ENCODE assay signal across 13 cellular contexts in genomic region chr1:39110325-39110851, GRCh38.
DNase-seq lines count a peak whose midpoint lies in the region; ATAC-seq, FAIRE-seq and TF ChIP-seq lines count a peak whose summit lies in the region.
"Had no signal": no experiment of that assay in that cellular context is flagged by ENCODE, and none has a peak within 500 bp of the region (broad histone marks: within the 10 kb centered on the region; RNA-seq: fewer than 3 reads in every experiment).

No MANE protein-coding gene starts in this region.

- H3K9me2 ChIP-seq in GM23248 (ENCODE audit: insufficient read depth): no peaks in the 10 kb centered on the region; the same call in 1 of the 2 replicates

- RAD21 ChIA-PET in GM12878 (lab: Charles Lee; ENCODE audit: unreplicated experiment): interaction anchor here (1.0 to 6.8 kb wide), 2 partner anchors 18 to 81 kb away, joined by 3 to 83 read pairs; no protein-coding TSS in a partner anchor

- POLR2A ChIA-PET in GM12878 (lab: Charles Lee): interaction anchor here (0.6 to 1.8 kb wide), 4 partner anchors 32 to 159 kb away, joined by 4 to 10 read pairs (median 6); no protein-coding TSS in a partner anchor

- intact Hi-C loops in GM12878 (cut with micrococcal nuclease; ENCODE audit: unreplicated experiment) (no loop called here), spleen (cut with DNase I; ENCODE audit: low total_unique reads) (no loop called here)

- H3K9ac ChIP-seq in GM23248 (peak overlapping the region; percentile 78), GM12878 (ENCODE audit: control insufficient read depth, insufficient read depth, low read length) (peak overlapping the region; percentile 35)

- H3K36me3 ChIP-seq in GM23248 (ENCODE audit: low read depth) (no peaks in the 10 kb centered on the region), GM12878 (ENCODE audit: control insufficient read depth in 2 of 2, insufficient read depth in 2 of 2, low read length in 1 of 2) (no peaks in the 10 kb centered on the region), spleen (no peaks in the 10 kb centered on the region)
- H3K36me3 ChIP-seq: colonic mucosa, pancreas had no signal

- in situ Hi-C loops in GM23248 (cut with MboI) (no loop called here), GM12878 (cut with MboI) (no loop called here)

- H3K4me1 ChIP-seq in GM23248 (ENCODE audit: insufficient read depth) (peaks cover 71% of the 10 kb centered on the region), GM12878 (ENCODE audit: control insufficient read depth, insufficient read depth, low read length) (peaks cover 24% of the 10 kb centered on the region; the same call in 1 of the 2 replicates), spleen (peaks cover 17 to 65% (median 45%) of the 10 kb centered on the region in 6 donors)

- H3K79me2 ChIP-seq in GM23248 (ENCODE audit: insufficient read depth): peaks cover 86% of the 10 kb centered on the region
- H3K79me2 ChIP-seq in GM12878 (ENCODE audit: control insufficient read depth, insufficient read depth, low read length): peaks cover 83% of the 10 kb centered on the region

- H3K27me3 ChIP-seq in GM23248 (replicated peaks; ENCODE audit: insufficient read depth) (no peaks in the 10 kb centered on the region), GM12878 (replicated peaks in 1 of 2; ENCODE audit: control insufficient read depth in 2 of 2, insufficient read depth in 2 of 2, low read length in 1 of 2) (no peaks in the 10 kb centered on the region), spleen (replicated peaks in 1 of 7) (peaks cover 0 to 14% (median 0%) of the 10 kb centered on the region in 7 donors)
- H3K27me3 ChIP-seq: colonic mucosa, pancreas had no signal

- H3K4me3 Mint-ChIP-seq in activated naive CD8-positive, alpha-beta T cell treated with anti-CD3 and anti-CD28 coated beads, Interleukin-2, amount 50 U/mL, for 24 hours: no peak overlapping the region
- H3K4me3 Mint-ChIP-seq: stimulated activated naive CD8-positive, alpha-beta T cell treated with anti-CD3 and anti-CD28 coated beads, Interleukin-15, amount 100 ng/mL, for 72 hours had no signal

- peaks cover 34% of the 10 kb centered on the region for H3F3A ChIP-seq in GM23248 (ENCODE audit: insufficient read depth)

- H3K27ac ChIP-seq in GM23248 (peak overlapping the region; percentile 95), GM12878 (ENCODE audit: control insufficient read depth, insufficient read depth) (peak overlapping the region; percentile 31; the same call in 1 of the 2 replicates), spleen (peak overlapping the region in 6 of 8 donors; percentile 17 to 91 (median 60))
- H3K27ac ChIP-seq: colonic mucosa had no signal

- DNase-seq in GM23248: peak; percentile 94
- DNase-seq in GM12878 (ENCODE audit: low read depth, low spot score): no peak
- peak; percentile 26 for DNase-seq in hepatic stellate cell (ENCODE audit: low spot score)
- no peak for DNase-seq in spleen
- no peak for DNase-seq in NCI-H1105 treated with DMSO at 0.1 percent for 48 hours (lab: John Stamatoyannopoulos, UW)
- no peak for DNase-seq in SIG-M5 (lab: John Stamatoyannopoulos, UW)
- no peak for DNase-seq in activated naive CD8-positive, alpha-beta T cell treated with anti-CD3 and anti-CD28 coated beads, Interleukin-2, amount 50 U/mL, for 24 hours
- DNase-seq: colonic mucosa; GDM1; pancreas; stimulated activated naive CD8-positive, alpha-beta T cell treated with anti-CD3 and anti-CD28 coated beads, Interleukin-15, amount 100 ng/mL, for 72 hours had no signal

- no peak for TF ChIP-seq RAD21 in GM12878 (IDR thresholded peaks at IDR 0.05; ENCODE audit: insufficient read depth, low read depth, low read length)

- no peak overlapping the region for H3K27ac Mint-ChIP-seq in activated naive CD8-positive, alpha-beta T cell treated with anti-CD3 and anti-CD28 coated beads, Interleukin-2, amount 50 U/mL, for 24 hours

- H3K36me3 Mint-ChIP-seq in activated naive CD8-positive, alpha-beta T cell treated with anti-CD3 and anti-CD28 coated beads, Interleukin-2, amount 50 U/mL, for 24 hours (ENCODE audit: low read depth): no peaks in the 10 kb centered on the region

- WGBS in GM23248 (ENCODE audit: low coverage in 1 of 2, low lambda C conversion rate in 2 of 2, missing lambda C conversion rate in 2 of 2), 2 experiments: 1 to 3% methylated on average over 3 of the region's 3 CpGs
- 33% methylated on average over 3 of the region's 3 CpGs for WGBS in GM12878 (ENCODE audit: insufficient coverage, insufficient replicate concordance, low lambda C conversion rate, missing lambda C conversion rate)
- WGBS in spleen, 5 donors: 52 to 83% (median 60%) methylated on average over 3 of the region's 3 CpGs

- no peak for TF ChIP-seq CTCF in GM12878 (IDR thresholded peaks at IDR 0.05 in 2 of 3, conservative IDR thresholded peaks at IDR 0.05 in 1 of 3; ENCODE audit: control insufficient read depth in 2 of 3, extremely low read depth in 1 of 3, insufficient read depth in 1 of 3, low read depth in 3 of 3, low read length in 3 of 3)
- TF ChIP-seq CTCF in spleen (IDR thresholded peaks at IDR 0.05 in 8 of 11, conservative IDR thresholded peaks at IDR 0.05 in 3 of 11): no peak

- H3K4me3 ChIP-seq in GM23248 (peak overlapping the region; percentile 28), GM12878 (0 out of 2 replicates have a peak overlapping the region, but pooled peaks have one; percentile 9), spleen (no peak overlapping the region)
- H3K4me3 ChIP-seq: colonic mucosa, pancreas had no signal

- H4K20me1 ChIP-seq in GM23248 (ENCODE audit: insufficient read depth) (peaks cover 3% of the 10 kb centered on the region; the same call in 1 of the 2 replicates), GM12878 (ENCODE audit: control insufficient read depth, insufficient read depth) (peaks cover 4% of the 10 kb centered on the region; the same call in 1 of the 2 replicates)

- no peaks in the 10 kb centered on the region for H3K9me3 Mint-ChIP-seq in activated naive CD8-positive, alpha-beta T cell treated with anti-CD3 and anti-CD28 coated beads, Interleukin-2, amount 50 U/mL, for 24 hours
- H3K9me3 Mint-ChIP-seq: stimulated activated naive CD8-positive, alpha-beta T cell treated with anti-CD3 and anti-CD28 coated beads, Interleukin-15, amount 100 ng/mL, for 72 hours had no signal

- peak overlapping the region; percentile 69 for H3K4me2 ChIP-seq in GM23248 (ENCODE audit: unreplicated experiment)
- peak overlapping the region; percentile 41; the same call in 1 of the 2 replicates for H3K4me2 ChIP-seq in GM12878 (ENCODE audit: control insufficient read depth, insufficient read depth)

- peaks cover 6% of the 10 kb centered on the region for H3K27me3 Mint-ChIP-seq in activated naive CD8-positive, alpha-beta T cell treated with anti-CD3 and anti-CD28 coated beads, Interleukin-2, amount 50 U/mL, for 24 hours
- H3K27me3 Mint-ChIP-seq: stimulated activated naive CD8-positive, alpha-beta T cell treated with anti-CD3 and anti-CD28 coated beads, Interleukin-15, amount 100 ng/mL, for 72 hours had no signal

- H3K9me3 ChIP-seq in GM23248 (ENCODE audit: low read depth) (no peaks in the 10 kb centered on the region), GM12878 (replicated peaks; ENCODE audit: control insufficient read depth, insufficient read depth, low read length) (no peaks in the 10 kb centered on the region), spleen (no peaks in the 10 kb centered on the region)
- H3K9me3 ChIP-seq: colonic mucosa, pancreas had no signal

- no TSS peak for BruUV-seq in GM12878 (replicated peaks; lab: Mats Ljungman, UMichigan)

- TF ChIP-seq EP300 in GM12878 (IDR thresholded peaks at IDR 0.05; ENCODE audit: borderline replicate concordance in 1 of 2, control insufficient read depth in 1 of 2, low read depth in 2 of 2, low read length in 2 of 2): no peak

- H2AFZ ChIP-seq in GM23248 (peak overlapping the region; percentile 40), GM12878 (ENCODE audit: control insufficient read depth, low read depth, low read length) (no peak overlapping the region)

- SMC1A ChIA-PET in GM12878 (lab: Charles Lee; ENCODE audit: uncharacterized antibody, unreplicated experiment): interaction anchor here (0.7 to 8.3 kb wide), 10 partner anchors 10 to 377 kb away, joined by 3 to 149 read pairs (median 4); no protein-coding TSS in a partner anchor

- CTCF ChIA-PET in GM12878 (lab: Yijun Ruan, JAX): interaction anchor here (0.8 to 7.0 kb wide), 8 partner anchors 8 to 548 kb away, joined by 3 to 127 read pairs (median 6); no protein-coding TSS in a partner anchor

- peak; percentile 70 for FAIRE-seq in GM12878 (lab: Jason Lieb, UNC)
- FAIRE-seq: TTC549 had no signal

- peaks cover 14% of the 10 kb centered on the region for H3K4me1 Mint-ChIP-seq in activated naive CD8-positive, alpha-beta T cell treated with anti-CD3 and anti-CD28 coated beads, Interleukin-2, amount 50 U/mL, for 24 hours

- ATAC-seq in GM12878: peak; percentile 1; the same call in 1 of the 3 replicates
- ATAC-seq in HG03175 (IDR thresholded peaks at IDR 0.05; ENCODE audit: unreplicated experiment): no peak
- no peak for ATAC-seq in activated naive CD8-positive, alpha-beta T cell treated with anti-CD3 and anti-CD28 coated beads, Interleukin-2, amount 50 U/mL, for 24 hours
- ATAC-seq: stimulated activated naive CD8-positive, alpha-beta T cell treated with anti-CD3 and anti-CD28 coated beads, Interleukin-15, amount 100 ng/mL, for 72 hours had no signal

- no peak for TF ChIP-seq POLR2A in GM12878 (IDR thresholded peaks at IDR 0.05; ENCODE audit: low read depth, low read length)
- no peak for TF ChIP-seq POLR2A in spleen (IDR thresholded peaks at IDR 0.05)

TF ChIP-seq in GM12878, 131 proteins besides CTCF, POLR2A, EP300 and RAD21:
- peak; percentile 59 for TF ChIP-seq ATF7 (IDR thresholded peaks at IDR 0.05; ENCODE audit: low read depth)
- TF ChIP-seq FOXM1 (IDR thresholded peaks at IDR 0.05; ENCODE audit: low read depth, low read length): no peak

Comparison
In these comparisons a context has a peak if more than half of its experiments do, and no peak if none do; other contexts are left out.
1. DNase-seq: peak in GM23248 (single experiment) and hepatic stellate cell (single experiment); none in GM12878 (single experiment), spleen (single experiment), NCI-H1105 treated with DMSO at 0.1 percent for 48 hours (single experiment), SIG-M5 (single experiment) and activated naive CD8-positive, alpha-beta T cell treated with anti-CD3 and anti-CD28 coated beads, Interleukin-2, amount 50 U/mL, for 24 hours (single experiment).
2. H3K27ac ChIP-seq: peak in every context shown above with its lines; median percentile 95 in GM23248; 60 in spleen; 31 in GM12878.
3. H3K4me3 ChIP-seq: peak in GM23248 (single experiment) and GM12878 (single experiment); none in spleen (0 of 8).